8 cellular contexts compared by ENCODE assay signal in the genomic region with DNA sequence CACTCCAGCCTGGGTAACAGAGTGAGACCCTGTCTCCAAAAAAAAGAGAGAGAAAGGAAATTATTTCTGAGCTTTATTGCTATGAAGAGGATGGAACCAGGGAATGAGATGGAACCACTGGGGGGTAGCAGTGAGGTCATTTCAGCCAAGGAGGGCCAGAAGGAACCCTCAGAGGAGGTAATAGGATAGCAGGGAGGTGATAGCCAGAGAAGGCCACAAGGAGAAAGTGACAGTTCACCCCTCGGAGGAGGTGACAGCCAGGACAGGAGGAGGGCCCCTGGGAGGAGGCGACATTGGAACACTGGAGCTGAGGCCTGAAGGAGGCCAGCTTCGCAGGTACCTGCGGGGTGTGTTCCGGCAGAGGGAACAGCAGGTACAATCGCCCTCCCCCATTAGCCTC. TPM values are rescaled to one million over a fixed set of nuclear protein-coding genes. Genes with fewer than 3 reads are reported as not detected.
A peak's percentile ranks its signal among the peaks of the same experiment; 100 is the strongest.
DNase-seq lines count a peak whose midpoint lies in the region; ATAC-seq and TF ChIP-seq lines count a peak whose summit lies in the region.

No MANE protein-coding gene starts in this region.

- WGBS in tibial nerve, 2 donors, result 52 to 54% methylated on average over 6 of the region's 6 CpGs

- peaks cover 18% of the 10 kb centered on the region for H3K4me1 ChIP-seq in CD8-positive, alpha-beta memory T cell (ENCODE audit: insufficient read depth, low read length)
- H3K4me1 ChIP-seq in tibial nerve, result peaks cover 0 to 34% (median 12%) of the 10 kb centered on the region in 4 donors

- DNase-seq in CD8-positive, alpha-beta memory T cell, result no peak
- DNase-seq in WTC11 (ENCODE audit: low spot score) (peak; percentile 35), islet precursor cell (peak; percentile 64), tibial nerve (ENCODE audit: low spot score in 2 of 2) (no peak)

- no peaks in the 10 kb centered on the region for H3K27me3 ChIP-seq in CD8-positive, alpha-beta memory T cell (ENCODE audit: insufficient read depth, low read length, poor library complexity, severe bottlenecking)
- H3K27me3 ChIP-seq in tibial nerve, result no peaks in the 10 kb centered on the region

- peaks cover 4% of the 10 kb centered on the region for H3K36me3 ChIP-seq in CD8-positive, alpha-beta memory T cell (ENCODE audit: insufficient read depth, low read length)
- peaks cover 0 to 18% (median 0%) of the 10 kb centered on the region in 3 donors for H3K36me3 ChIP-seq in tibial nerve

- H3K36me3 Mint-ChIP-seq in CD8-positive, alpha-beta memory T cell, result peaks cover 0 to 27% (median 1%) of the 10 kb centered on the region in 3 donors
- no peaks in the 10 kb centered on the region for H3K36me3 Mint-ChIP-seq in WTC11

- peak overlapping the region; percentile 49 to 95 (median 84) for H3K27ac Mint-ChIP-seq in CD8-positive, alpha-beta memory T cell
- 0 out of 2 replicates have a peak overlapping the region, but pooled peaks have one; percentile 34 for H3K27ac Mint-ChIP-seq in WTC11

- peak overlapping the region; percentile 83 to 99 (median 90) for H3K4me3 Mint-ChIP-seq in CD8-positive, alpha-beta memory T cell
- peak overlapping the region; percentile 60 for H3K4me3 Mint-ChIP-seq in WTC11

- ATAC-seq in HG03460 (IDR thresholded peaks at IDR 0.05; ENCODE audit: unreplicated experiment) (peak; percentile 14), WTC11 (peak; percentile 47), GM18511 (IDR thresholded peaks at IDR 0.05; ENCODE audit: unreplicated experiment) (no peak), HG03196 (IDR thresholded peaks at IDR 0.05; ENCODE audit: unreplicated experiment) (no peak), HG02852 (IDR thresholded peaks at IDR 0.05; ENCODE audit: unreplicated experiment) (no peak)

- TF ChIP-seq CTCF in WTC11 (IDR thresholded peaks at IDR 0.05) (no peak), tibial nerve (IDR thresholded peaks at IDR 0.05) (no peak)

- H3K4me1 Mint-ChIP-seq in CD8-positive, alpha-beta memory T cell, result peaks cover 10 to 24% (median 24%) of the 10 kb centered on the region in 3 donors
- peaks cover 41% of the 10 kb centered on the region for H3K4me1 Mint-ChIP-seq in WTC11

- CTCF ChIA-PET in CD8-positive, alpha-beta memory T cell (lab: Charles Lee), result interaction anchor here (0.5 to 18.4 kb wide), 4 partner anchors 11 to 122 kb away, joined by 3 to 436 read pairs (median 8); partner anchors contain the start of genes IQCN and JUND
- CTCF ChIA-PET in WTC11 (lab: Charles Lee), result interaction anchor here (0.7 to 4.3 kb wide), 27 partner anchors 10 to 250 kb away, joined by 3 to 76 read pairs (median 5); partner anchors contain the start of genes GDF15, IQCN, JUND and LSM4

- TF ChIP-seq EP300 in tibial nerve (IDR thresholded peaks at IDR 0.05), result no peak

- H3K9me3 ChIP-seq in CD8-positive, alpha-beta memory T cell (ENCODE audit: low read length), result no peaks in the 10 kb centered on the region
- no peaks in the 10 kb centered on the region for H3K9me3 ChIP-seq in tibial nerve

- TF ChIP-seq POLR2A in tibial nerve (IDR thresholded peaks at IDR 0.05), result no peak

- peak overlapping the region; percentile 81 for H3K4me3 ChIP-seq in CD8-positive, alpha-beta memory T cell (ENCODE audit: low read length)
- H3K4me3 ChIP-seq in tibial nerve, result peak overlapping the region in 3 of 4 donors; percentile 66 to 99 (median 68)

- H3K27ac ChIP-seq in CD8-positive, alpha-beta memory T cell (ENCODE audit: low read depth, low read length), result peak overlapping the region; percentile 82
- no peak overlapping the region for H3K27ac ChIP-seq in tibial nerve

- POLR2A ChIA-PET in CD8-positive, alpha-beta memory T cell (lab: Charles Lee), result interaction anchor here (1.0 to 1.4 kb wide), 2 partner anchors 17 to 59 kb away, joined by 3 to 4 read pairs; partner anchors contain the start of gene LSM4
- POLR2A ChIA-PET in WTC11 (lab: Charles Lee), result interaction anchor here (0.6 to 1.5 kb wide), 4 partner anchors 11 to 59 kb away, joined by 3 to 10 read pairs (median 4); partner anchors contain the start of gene JUND

- no peaks in the 10 kb centered on the region for H3K9me3 Mint-ChIP-seq in CD8-positive, alpha-beta memory T cell
- H3K9me3 Mint-ChIP-seq in WTC11, result no peaks in the 10 kb centered on the region

- peaks cover 0 to 2% of the 10 kb centered on the region in 2 donors for H3K27me3 Mint-ChIP-seq in CD8-positive, alpha-beta memory T cell
- H3K27me3 Mint-ChIP-seq in WTC11 (ENCODE audit: low read depth), result no peaks in the 10 kb centered on the region

TF ChIP-seq in WTC11, 78 proteins besides CTCF, POLR2A, EP300 and RAD21:
- TF ChIP-seq, protein P1, sequence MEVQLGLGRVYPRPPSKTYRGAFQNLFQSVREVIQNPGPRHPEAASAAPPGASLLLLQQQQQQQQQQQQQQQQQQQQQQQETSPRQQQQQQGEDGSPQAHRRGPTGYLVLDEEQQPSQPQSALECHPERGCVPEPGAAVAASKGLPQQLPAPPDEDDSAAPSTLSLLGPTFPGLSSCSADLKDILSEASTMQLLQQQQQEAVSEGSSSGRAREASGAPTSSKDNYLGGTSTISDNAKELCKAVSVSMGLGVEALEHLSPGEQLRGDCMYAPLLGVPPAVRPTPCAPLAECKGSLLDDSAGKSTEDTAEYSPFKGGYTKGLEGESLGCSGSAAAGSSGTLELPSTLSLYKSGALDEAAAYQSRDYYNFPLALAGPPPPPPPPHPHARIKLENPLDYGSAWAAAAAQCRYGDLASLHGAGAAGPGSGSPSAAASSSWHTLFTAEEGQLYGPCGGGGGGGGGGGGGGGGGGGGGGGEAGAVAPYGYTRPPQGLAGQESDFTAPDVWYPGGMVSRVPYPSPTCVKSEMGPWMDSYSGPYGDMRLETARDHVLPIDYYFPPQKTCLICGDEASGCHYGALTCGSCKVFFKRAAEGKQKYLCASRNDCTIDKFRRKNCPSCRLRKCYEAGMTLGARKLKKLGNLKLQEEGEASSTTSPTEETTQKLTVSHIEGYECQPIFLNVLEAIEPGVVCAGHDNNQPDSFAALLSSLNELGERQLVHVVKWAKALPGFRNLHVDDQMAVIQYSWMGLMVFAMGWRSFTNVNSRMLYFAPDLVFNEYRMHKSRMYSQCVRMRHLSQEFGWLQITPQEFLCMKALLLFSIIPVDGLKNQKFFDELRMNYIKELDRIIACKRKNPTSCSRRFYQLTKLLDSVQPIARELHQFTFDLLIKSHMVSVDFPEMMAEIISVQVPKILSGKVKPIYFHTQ (CRISPR knock-in tag; IDR thresholded peaks at IDR 0.05), result no peak
- TF ChIP-seq ZNF423 (CRISPR knock-in tag; IDR thresholded peaks at IDR 0.05) (0 out of 2 replicates have a peak, but pooled peaks have one; percentile 6), NR1H2 (CRISPR knock-in tag; IDR thresholded peaks at IDR 0.05) (no peak)

RNA-seq across cellular contexts. Expression of gene PGPEP1, which starts 0.7 kb away (rescaled TPM):
- 10 to 100 TPM; 27.3 to 27.7 TPM for total RNA-seq in CD8-positive, alpha-beta memory T cell
- polyA plus RNA-seq in CD8-positive, alpha-beta memory T cell, result 12.2 TPM
- 39.2 to 68.1 TPM (median 40.8 TPM) in 3 replicates for total RNA-seq in WTC11 (2021)
- 10 to 100 TPM; 15.9 to 27.9 (median 20.1) TPM for total RNA-seq in tibial nerve

RNA-seq across cellular contexts. Expression of gene LSM4, which starts 16.8 kb away (rescaled TPM):
- 100 to 1,000 TPM; 351 to 373 TPM for total RNA-seq in CD8-positive, alpha-beta memory T cell
- polyA plus RNA-seq in CD8-positive, alpha-beta memory T cell, result 154 TPM
- total RNA-seq in WTC11 (2021) (373 to 434 TPM (median 409 TPM) in 3 replicates), tibial nerve (100 to 1,000 TPM in 3 of 4 donors, 10 to 100 TPM in 1; 70.4 to 167 (median 156) TPM)

RNA-seq across cellular contexts. Expression of gene GDF15, which starts 46.3 kb away (rescaled TPM):
- under 1 TPM; 0.28 to 0.29 TPM for total RNA-seq in CD8-positive, alpha-beta memory T cell
- polyA plus RNA-seq in CD8-positive, alpha-beta memory T cell, result not detected
- total RNA-seq in WTC11 (2021), result 18.3 to 27.3 TPM (median 19.1 TPM) in 3 replicates
- total RNA-seq in tibial nerve, result 10 to 100 TPM in 2 of 4 donors, 1 to 10 TPM in 2; 4.2 to 31.0 (median 13.2) TPM

RNA-seq across cellular contexts. Expression of gene LRRC25, which starts 57.7 kb away (rescaled TPM):
- total RNA-seq in CD8-positive, alpha-beta memory T cell, result under 1 TPM; 0.26 to 0.31 TPM
- polyA plus RNA-seq in CD8-positive, alpha-beta memory T cell, result not detected
- total RNA-seq in WTC11 (2021) (0.07 to 0.31 TPM (median 0.18 TPM) in 3 replicates), tibial nerve (10 to 100 TPM in 2 of 4 donors, 1 to 10 TPM in 2; 9.0 to 13.8 (median 9.8) TPM)

RNA-seq across cellular contexts. Expression of gene JUND, which starts 58.3 kb away (rescaled TPM):
- total RNA-seq in CD8-positive, alpha-beta memory T cell, result 100 to 1,000 TPM; 300 to 327 TPM
- polyA plus RNA-seq in CD8-positive, alpha-beta memory T cell, result 174 TPM
- total RNA-seq in WTC11 (2021) (121 to 137 TPM (median 133 TPM) in 3 replicates), tibial nerve (100 to 1,000 TPM; 309 to 553 (median 486) TPM)

Comparison
In these comparisons a context has a peak if more than half of its experiments do, and no peak if none do; other contexts are left out.
1. DNase-seq: peak in WTC11 (single experiment) and islet precursor cell (single experiment); none in CD8-positive, alpha-beta memory T cell (0 of 5) and tibial nerve (0 of 2).
2. ATAC-seq: peak in HG03460 (single experiment) and WTC11 (single experiment); none in GM18511 (single experiment), HG03196 (single experiment) and HG02852 (single experiment).